ENCODE assay signal across 10 cellular contexts in genomic region chr7:7251742-7252141, GRCh38.
DNase-seq lines count a peak whose midpoint lies in the region; ATAC-seq and TF ChIP-seq lines count a peak whose summit lies in the region.
"Had no signal": no experiment of that assay in that cellular context is flagged by ENCODE, and none has a peak within 500 bp of the region (broad histone marks: within the 10 kb centered on the region; RNA-seq: fewer than 3 reads in every experiment).

No MANE protein-coding gene starts in this region.

- POLR2A ChIA-PET in PC-3 (lab: Charles Lee; ENCODE audit: unreplicated experiment) = no interaction called here

- no peak overlapping the region for H3K4me3 ChIP-seq in PC-3 (ENCODE audit: low read length)

- no peak overlapping the region for H3K27ac ChIP-seq in PC-3 (ENCODE audit: low read length)

- no peaks in the 10 kb centered on the region for H4K20me1 ChIP-seq in PC-3 (ENCODE audit: low read length)

- no peaks in the 10 kb centered on the region for H3K9me2 ChIP-seq in PC-3 (replicated peaks; ENCODE audit: low read length)

- no peak overlapping the region for H3K9ac ChIP-seq in PC-3 (ENCODE audit: low read length)

- H3K79me2 ChIP-seq in PC-3 (ENCODE audit: low read length) = no peaks in the 10 kb centered on the region

- no peaks in the 10 kb centered on the region for H3F3A ChIP-seq in PC-3 (ENCODE audit: low read length, unreplicated experiment)

- no peak overlapping the region for H3K4me2 ChIP-seq in PC-3 (ENCODE audit: low read length)

- TF ChIP-seq CTCF in PC-3 (conservative IDR thresholded peaks at IDR 0.05; ENCODE audit: low read depth, low read length) = no peak

- no peaks in the 10 kb centered on the region; the same call in 1 of the 2 replicates for H3K4me1 ChIP-seq in PC-3 (ENCODE audit: insufficient read depth, low read length)

- H2AFZ ChIP-seq in PC-3 (ENCODE audit: low read length) = no peak overlapping the region

- DNase-seq in AML-193 (lab: John Stamatoyannopoulos, UW) (peak; percentile 13 to 32), NOMO-1 treated with DMSO at 0.1 percent for 48 hours (lab: John Stamatoyannopoulos, UW; ENCODE audit: unreplicated experiment) (peak; percentile 97), kidney glomerular epithelial cell (lab: John Stamatoyannopoulos, UW) (no peak), PC-3 (no peak)
- DNase-seq in effector CD4-positive, alpha-beta T cell = no peak
- DNase-seq in activated CD4-positive, alpha-beta T cell treated with anti-CD3 and anti-CD28 coated beads for 4 hours = no peak
- DNase-seq: activated naive CD4-positive, alpha-beta T cell had no signal

- ATAC-seq in GM19328 (IDR thresholded peaks at IDR 0.05; ENCODE audit: unreplicated experiment) = peak; percentile 98
- ATAC-seq in HG02981 (IDR thresholded peaks at IDR 0.05; ENCODE audit: unreplicated experiment) = peak; percentile 94
- no peak for ATAC-seq in PC-3
- ATAC-seq: Right ventricle myocardium inferior had no signal

- CTCF ChIA-PET in PC-3 (lab: Charles Lee) = no interaction called here

- no peaks in the 10 kb centered on the region for H3K36me3 ChIP-seq in PC-3 (ENCODE audit: low read depth, low read length)

- H3K9me3 ChIP-seq in PC-3 (ENCODE audit: low read length) = no peaks in the 10 kb centered on the region

- intact Hi-C loops in PC-3 (cut with micrococcal nuclease) = no loop called here

- no peaks in the 10 kb centered on the region for H3K27me3 ChIP-seq in PC-3 (ENCODE audit: low read length)

- BruUV-seq in PC-3 (replicated peaks; lab: Mats Ljungman, UMichigan) = no TSS peak

Comparison
In these comparisons a context has a peak if more than half of its experiments do, and no peak if none do; other contexts are left out.
1. DNase-seq: peak in AML-193 (2 of 2) and NOMO-1 treated with DMSO at 0.1 percent for 48 hours (single experiment); none in effector CD4-positive, alpha-beta T cell (single experiment), activated CD4-positive, alpha-beta T cell treated with anti-CD3 and anti-CD28 coated beads for 4 hours (0 of 2), kidney glomerular epithelial cell (single experiment) and PC-3 (single experiment).